In genomic region chr15:40891810-40892448, GRCh38 we compare ENCODE assay signal across 10 cellular contexts. TPM values are rescaled to one million over a fixed set of nuclear protein-coding genes. Genes with fewer than 3 reads are reported as not detected.
DNase-seq lines count a peak whose midpoint lies in the region; ATAC-seq and TF ChIP-seq lines count a peak whose summit lies in the region.
"Had no signal": no experiment of that assay in that cellular context is flagged by ENCODE, and none has a peak within 500 bp of the region (broad histone marks: within the 10 kb centered on the region; RNA-seq: fewer than 3 reads in every experiment).

No MANE protein-coding gene starts in this region.

- POLR2A ChIA-PET in CD4-positive, alpha-beta T cell (lab: Charles Lee): interaction anchor here (1.7 kb wide), 1 partner anchor 33 kb away, joined by 4 read pairs; no protein-coding TSS in a partner anchor

- H3K27me3 Mint-ChIP-seq in CD4-positive, alpha-beta T cell: no peaks in the 10 kb centered on the region

- H3K4me1 ChIP-seq in breast epithelium: peaks cover 5 to 10% of the 10 kb centered on the region in 2 donors
- H3K4me1 ChIP-seq in mesendoderm (ENCODE audit: control insufficient read depth, low read depth, low read length): no peaks in the 10 kb centered on the region

- H3K4me3 ChIP-seq in breast epithelium (no peak overlapping the region), mesendoderm (ENCODE audit: low read length) (no peak overlapping the region), MG63 (no peak overlapping the region)
- H3K4me3 ChIP-seq: SK-N-MC had no signal

- no peak overlapping the region for H2BK120ac ChIP-seq in mesendoderm (ENCODE audit: low read depth, low read length)

- H3K27ac Mint-ChIP-seq in CD4-positive, alpha-beta T cell: peak overlapping the region; percentile 16

- WGBS in mesendoderm (ENCODE audit: extremely low coverage, insufficient coverage, low lambda C conversion rate): no CpG with 5 or more reads among the region's 4 CpGs

- H3K79me2 ChIP-seq in mesendoderm (ENCODE audit: control insufficient read depth, insufficient read depth, low read length): peaks cover 6% of the 10 kb centered on the region

- H3K27ac ChIP-seq in CD4-positive, alpha-beta T cell (ENCODE audit: low read depth, low read length): no peak overlapping the region
- H3K27ac ChIP-seq in breast epithelium: peak overlapping the region in 1 of 2 donors; percentile 26
- H3K27ac ChIP-seq in mesendoderm (ENCODE audit: low read depth, low read length): no peak overlapping the region
- H3K27ac ChIP-seq: SK-N-MC had no signal

- peaks cover 8% of the 10 kb centered on the region for H3K79me1 ChIP-seq in mesendoderm (ENCODE audit: low read length)

- no peak overlapping the region for H2BK15ac ChIP-seq in mesendoderm (replicated peaks; ENCODE audit: low read depth)

- H2AK5ac ChIP-seq in mesendoderm (ENCODE audit: low read length): no peak overlapping the region

- H3K4ac ChIP-seq in mesendoderm (ENCODE audit: low read depth, low read length): no peak overlapping the region

- no peak overlapping the region for H3K18ac ChIP-seq in mesendoderm (ENCODE audit: low read length)

- H3K9me3 ChIP-seq in CD4-positive, alpha-beta T cell (ENCODE audit: control insufficient read depth, low read length): no peaks in the 10 kb centered on the region
- H3K9me3 ChIP-seq in breast epithelium: no peaks in the 10 kb centered on the region
- no peaks in the 10 kb centered on the region for H3K9me3 ChIP-seq in MG63

- H4K5ac ChIP-seq in mesendoderm (ENCODE audit: low read length): no peak overlapping the region

- intact Hi-C loops in CD4-positive, alpha-beta T cell (cut with DNase I, micrococcal nuclease): loop anchor here (5.0 kb wide), 4 partner anchors 135 to 370 kb away; partner anchors contain the start of genes KNL1 (in 1 of the 2) and RMDN3 (in 1 of the 2)
- intact Hi-C loops in breast epithelium (cut with DNase I; ENCODE audit: low total_unique reads): no loop called here

- TF ChIP-seq CTCF in CD4-positive, alpha-beta T cell (IDR thresholded peaks at IDR 0.05): peak; percentile 39
- TF ChIP-seq CTCF in breast epithelium (IDR thresholded peaks at IDR 0.05): peak; percentile 60 to 74 (median 63)

- no peak for TF ChIP-seq POLR2A in breast epithelium (IDR thresholded peaks at IDR 0.05)

- no peak for DNase-seq in CD4-positive, alpha-beta T cell
- DNase-seq in NCI-H774 (lab: John Stamatoyannopoulos, UW): peak; percentile 53
- DNase-seq in breast epithelium (ENCODE audit: low spot score in 2 of 2): no peak
- DNase-seq in mesendoderm: peak; percentile 54
- no peak for DNase-seq in T1000 (lab: John Stamatoyannopoulos, UW)
- DNase-seq in MG63: no peak

- peak overlapping the region; percentile 75 for H3K4me3 Mint-ChIP-seq in CD4-positive, alpha-beta T cell

- peaks cover 33% of the 10 kb centered on the region for H3K4me1 Mint-ChIP-seq in CD4-positive, alpha-beta T cell (ENCODE audit: low read depth)

- no peak overlapping the region for H3K56ac ChIP-seq in mesendoderm (ENCODE audit: low read length)

- H3K36me3 ChIP-seq in breast epithelium: no peaks in the 10 kb centered on the region
- no peaks in the 10 kb centered on the region for H3K36me3 ChIP-seq in mesendoderm (ENCODE audit: control insufficient read depth, insufficient read depth, low read length)
- H3K36me3 ChIP-seq in MG63: peaks cover 5% of the 10 kb centered on the region

- H3K9me3 Mint-ChIP-seq in CD4-positive, alpha-beta T cell: no peaks in the 10 kb centered on the region
- H3K9me3 Mint-ChIP-seq: immature natural killer cell had no signal

- peaks cover 19% of the 10 kb centered on the region for H3K36me3 Mint-ChIP-seq in CD4-positive, alpha-beta T cell (ENCODE audit: low read depth)
- H3K36me3 Mint-ChIP-seq: immature natural killer cell had no signal

- no peak overlapping the region for H4K8ac ChIP-seq in mesendoderm (ENCODE audit: low read depth, low read length)

- no peak overlapping the region for H3K9ac ChIP-seq in mesendoderm (ENCODE audit: low read length)

- no peak overlapping the region for H3K4me2 ChIP-seq in mesendoderm (ENCODE audit: low read length)

- H3K27me3 ChIP-seq in CD4-positive, alpha-beta T cell (ENCODE audit: control insufficient read depth, insufficient read depth, low read length): no peaks in the 10 kb centered on the region
- H3K27me3 ChIP-seq in breast epithelium: no peaks in the 10 kb centered on the region
- H3K27me3 ChIP-seq in mesendoderm (ENCODE audit: insufficient read depth, low read length, poor library complexity): no peaks in the 10 kb centered on the region
- H3K27me3 ChIP-seq in MG63: no peaks in the 10 kb centered on the region

- H3K23ac ChIP-seq in mesendoderm (ENCODE audit: low read length): no peak overlapping the region

- H2BK5ac ChIP-seq in mesendoderm (ENCODE audit: low read length): no peak overlapping the region

- ATAC-seq in CD4-positive, alpha-beta T cell (ENCODE audit: poor library complexity): no peak
- peak; percentile 26 for ATAC-seq in GM18867 (IDR thresholded peaks at IDR 0.05; ENCODE audit: unreplicated experiment)
- ATAC-seq in GM21723 (IDR thresholded peaks at IDR 0.05; ENCODE audit: unreplicated experiment): no peak

- CTCF ChIA-PET in CD4-positive, alpha-beta T cell (lab: Charles Lee): interaction anchor here (1.1 to 5.8 kb wide), 3 partner anchors 12 to 33 kb away, joined by 4 to 54 read pairs (median 8); partner anchors contain the start of gene RHOV

RNA-seq across cellular contexts. Expression of gene VPS18, which starts 2.3 kb away (rescaled TPM):
- 10 to 100 TPM; 20.8 to 21.7 TPM for total RNA-seq in CD4-positive, alpha-beta T cell
- 10 to 100 TPM; 23.2 to 25.0 (median 23.9) TPM for total RNA-seq in breast epithelium
- 11.7 TPM for polyA plus RNA-seq in mesendoderm (2013, experiment 1 of 2)
- 11.5 TPM for polyA plus RNA-seq in mesendoderm (2013, experiment 2 of 2)
- total RNA-seq in MG63 (2014; rRNA removed; shearing (Covaris generic); ENCODE audit: low replicate concordance): 14.0 and 24.8 TPM in 2 replicates

RNA-seq across cellular contexts. Expression of gene RHOV, which starts 17.9 kb away (rescaled TPM):
- total RNA-seq in CD4-positive, alpha-beta T cell: under 1 TPM; 0.36 TPM
- 10 to 100 TPM in 1 of 3 donors, 1 to 10 TPM in 1, not detected in 1; 8.5 to 12.1 TPM for total RNA-seq in breast epithelium
- 1.2 TPM for polyA plus RNA-seq in mesendoderm (2013, experiment 1 of 2)
- polyA plus RNA-seq in mesendoderm (2013, experiment 2 of 2): 1.2 TPM
- total RNA-seq in MG63 (2014; rRNA removed; shearing (Covaris generic); ENCODE audit: low replicate concordance): 0.49 TPM in 1 of 2 replicates, not detected in the other
- polyA plus RNA-seq: immature natural killer cell had no signal

RNA-seq across cellular contexts. Expression of gene DLL4, which starts 37.2 kb away (rescaled TPM):
- total RNA-seq in CD4-positive, alpha-beta T cell: under 1 TPM; 0.11 to 0.14 TPM
- total RNA-seq in breast epithelium: 10 to 100 TPM in 1 of 3 donors, 1 to 10 TPM in 2; 3.5 to 10.5 (median 5.0) TPM
- 0.01 TPM for polyA plus RNA-seq in mesendoderm (2013, experiment 1 of 2)
- not detected for polyA plus RNA-seq in mesendoderm (2013, experiment 2 of 2)
- total RNA-seq in MG63 (2014; rRNA removed; shearing (Covaris generic); ENCODE audit: low replicate concordance): not detected in 2 replicates
- polyA plus RNA-seq: immature natural killer cell had no signal

RNA-seq across cellular contexts. Expression of gene SPINT1, which starts 48.1 kb away (rescaled TPM):
- 1 to 10 TPM; 1.0 to 1.6 TPM for total RNA-seq in CD4-positive, alpha-beta T cell
- total RNA-seq in breast epithelium: 100 to 1,000 TPM in 1 of 3 donors, 10 to 100 TPM in 1, 1 to 10 TPM in 1; 1.8 to 134 (median 86.5) TPM
- 90.7 TPM for polyA plus RNA-seq in mesendoderm (2013, experiment 1 of 2)
- polyA plus RNA-seq in mesendoderm (2013, experiment 2 of 2): 92.6 TPM
- total RNA-seq in MG63 (2014; rRNA removed; shearing (Covaris generic); ENCODE audit: low replicate concordance): not detected in 2 replicates

Comparison
In these comparisons a context has a peak if more than half of its experiments do, and no peak if none do; other contexts are left out.
1. DNase-seq: peak in NCI-H774 (single experiment) and mesendoderm (single experiment); none in CD4-positive, alpha-beta T cell (0 of 10), breast epithelium (0 of 2), T1000 (single experiment) and MG63 (single experiment).